ENCODE assay signal across 2 cellular contexts in the genomic region with DNA sequence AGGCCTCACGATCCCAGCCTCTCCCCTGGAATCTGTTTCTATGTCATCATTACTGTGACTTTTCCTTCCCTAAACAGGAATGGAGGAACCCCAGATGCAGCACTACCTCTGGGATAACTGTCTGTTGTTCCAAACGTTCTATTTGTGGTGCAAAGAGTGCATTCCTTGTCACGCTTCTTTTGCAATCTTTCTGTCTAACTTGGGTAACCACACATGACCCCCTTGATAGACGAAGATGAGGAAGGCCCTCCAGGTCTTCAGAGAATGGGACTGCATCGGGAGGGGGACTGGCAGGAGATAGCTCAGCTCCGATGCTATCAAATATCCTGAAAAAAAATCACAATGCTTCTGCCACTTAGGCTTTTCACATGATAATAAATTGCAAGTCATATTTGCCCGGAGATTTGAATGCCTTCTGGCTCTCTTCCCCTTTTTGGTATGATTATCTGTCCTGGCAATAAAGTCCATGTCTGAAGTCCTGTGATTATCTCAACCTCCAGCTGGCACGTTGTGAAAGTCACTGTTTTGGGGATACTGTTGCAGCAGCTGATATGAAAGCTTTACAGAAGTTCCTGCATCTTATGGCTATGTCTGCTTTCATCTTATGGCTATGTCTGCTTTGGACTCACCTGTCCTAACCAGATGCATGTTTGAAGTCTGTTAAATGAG.
A peak's percentile ranks its signal among the peaks of the same experiment; 100 is the strongest.
TF ChIP-seq lines count a peak whose summit lies in the region.

No MANE protein-coding gene starts in this region.

TF ChIP-seq in K562, 482 proteins besides CTCF, POLR2A, EP300 and RAD21 (continued from another document and continues in another):
- TF ChIP-seq, protein P1, sequence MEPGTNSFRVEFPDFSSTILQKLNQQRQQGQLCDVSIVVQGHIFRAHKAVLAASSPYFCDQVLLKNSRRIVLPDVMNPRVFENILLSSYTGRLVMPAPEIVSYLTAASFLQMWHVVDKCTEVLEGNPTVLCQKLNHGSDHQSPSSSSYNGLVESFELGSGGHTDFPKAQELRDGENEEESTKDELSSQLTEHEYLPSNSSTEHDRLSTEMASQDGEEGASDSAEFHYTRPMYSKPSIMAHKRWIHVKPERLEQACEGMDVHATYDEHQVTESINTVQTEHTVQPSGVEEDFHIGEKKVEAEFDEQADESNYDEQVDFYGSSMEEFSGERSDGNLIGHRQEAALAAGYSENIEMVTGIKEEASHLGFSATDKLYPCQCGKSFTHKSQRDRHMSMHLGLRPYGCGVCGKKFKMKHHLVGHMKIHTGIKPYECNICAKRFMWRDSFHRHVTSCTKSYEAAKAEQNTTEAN (CRISPR knock-in tag; IDR thresholded peaks at IDR 0.05): 0 out of 2 replicates have a peak, but pooled peaks have one; percentile 45
- TF ChIP-seq ZKSCAN8 (CRISPR knock-in tag; IDR thresholded peaks at IDR 0.05): peak; percentile 82; the same call in 1 of the 2 replicates
- peak; percentile 82 for TF ChIP-seq BCOR (IDR thresholded peaks at IDR 0.05)
- peak; percentile 40 for TF ChIP-seq TAF9B (IDR thresholded peaks at IDR 0.05; ENCODE audit: partially characterized antibody)
- TF ChIP-seq ATF7 (IDR thresholded peaks at IDR 0.05): peak; percentile 42
- TF ChIP-seq PHB2 (IDR thresholded peaks at IDR 0.05; ENCODE audit: low read depth): peak; percentile 79
- peak; percentile 93; the same call in 1 of the 2 replicates for TF ChIP-seq SMAD3 (CRISPR knock-in tag; conservative IDR thresholded peaks at IDR 0.05)
- TF ChIP-seq, protein P2, sequence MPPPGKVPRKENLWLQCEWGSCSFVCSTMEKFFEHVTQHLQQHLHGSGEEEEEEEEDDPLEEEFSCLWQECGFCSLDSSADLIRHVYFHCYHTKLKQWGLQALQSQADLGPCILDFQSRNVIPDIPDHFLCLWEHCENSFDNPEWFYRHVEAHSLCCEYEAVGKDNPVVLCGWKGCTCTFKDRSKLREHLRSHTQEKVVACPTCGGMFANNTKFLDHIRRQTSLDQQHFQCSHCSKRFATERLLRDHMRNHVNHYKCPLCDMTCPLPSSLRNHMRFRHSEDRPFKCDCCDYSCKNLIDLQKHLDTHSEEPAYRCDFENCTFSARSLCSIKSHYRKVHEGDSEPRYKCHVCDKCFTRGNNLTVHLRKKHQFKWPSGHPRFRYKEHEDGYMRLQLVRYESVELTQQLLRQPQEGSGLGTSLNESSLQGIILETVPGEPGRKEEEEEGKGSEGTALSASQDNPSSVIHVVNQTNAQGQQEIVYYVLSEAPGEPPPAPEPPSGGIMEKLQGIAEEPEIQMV (tag; conservative IDR thresholded peaks at IDR 0.05; ENCODE audit: low read depth): no peak
- TF ChIP-seq, protein P3, sequence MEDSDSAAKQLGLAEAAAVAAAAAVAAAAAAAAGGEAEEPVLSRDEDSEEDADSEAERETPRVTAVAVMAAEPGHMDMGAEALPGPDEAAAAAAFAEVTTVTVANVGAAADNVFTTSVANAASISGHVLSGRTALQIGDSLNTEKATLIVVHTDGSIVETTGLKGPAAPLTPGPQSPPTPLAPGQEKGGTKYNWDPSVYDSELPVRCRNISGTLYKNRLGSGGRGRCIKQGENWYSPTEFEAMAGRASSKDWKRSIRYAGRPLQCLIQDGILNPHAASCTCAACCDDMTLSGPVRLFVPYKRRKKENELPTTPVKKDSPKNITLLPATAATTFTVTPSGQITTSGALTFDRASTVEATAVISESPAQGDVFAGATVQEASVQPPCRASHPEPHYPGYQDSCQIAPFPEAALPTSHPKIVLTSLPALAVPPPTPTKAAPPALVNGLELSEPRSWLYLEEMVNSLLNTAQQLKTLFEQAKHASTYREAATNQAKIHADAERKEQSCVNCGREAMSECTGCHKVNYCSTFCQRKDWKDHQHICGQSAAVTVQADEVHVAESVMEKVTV (CRISPR knock-in tag; IDR thresholded peaks at IDR 0.05): peak; percentile 27; the same call in 1 of the 2 replicates
- no peak for TF ChIP-seq RBM22 (IDR thresholded peaks at IDR 0.05; ENCODE audit: low read depth, low read length, poor library complexity, severe bottlenecking)
- peak in 1 of 2 experiments; percentile 33; a peak in 1 of 4 replicates for TF ChIP-seq MAZ (CRISPR knock-in tag; conservative IDR thresholded peaks at IDR 0.05 in 1 of 2, IDR thresholded peaks at IDR 0.05 in 1 of 2)
- TF ChIP-seq CXXC5 (CRISPR knock-in tag; IDR thresholded peaks at IDR 0.05): peak; percentile 66
- TF ChIP-seq DACH1 (IDR thresholded peaks at IDR 0.05; ENCODE audit: partially characterized antibody): peak; percentile 33
- TF ChIP-seq HMG20A (CRISPR knock-in tag; conservative IDR thresholded peaks at IDR 0.05): peak; percentile 86
- TF ChIP-seq, protein P4, sequence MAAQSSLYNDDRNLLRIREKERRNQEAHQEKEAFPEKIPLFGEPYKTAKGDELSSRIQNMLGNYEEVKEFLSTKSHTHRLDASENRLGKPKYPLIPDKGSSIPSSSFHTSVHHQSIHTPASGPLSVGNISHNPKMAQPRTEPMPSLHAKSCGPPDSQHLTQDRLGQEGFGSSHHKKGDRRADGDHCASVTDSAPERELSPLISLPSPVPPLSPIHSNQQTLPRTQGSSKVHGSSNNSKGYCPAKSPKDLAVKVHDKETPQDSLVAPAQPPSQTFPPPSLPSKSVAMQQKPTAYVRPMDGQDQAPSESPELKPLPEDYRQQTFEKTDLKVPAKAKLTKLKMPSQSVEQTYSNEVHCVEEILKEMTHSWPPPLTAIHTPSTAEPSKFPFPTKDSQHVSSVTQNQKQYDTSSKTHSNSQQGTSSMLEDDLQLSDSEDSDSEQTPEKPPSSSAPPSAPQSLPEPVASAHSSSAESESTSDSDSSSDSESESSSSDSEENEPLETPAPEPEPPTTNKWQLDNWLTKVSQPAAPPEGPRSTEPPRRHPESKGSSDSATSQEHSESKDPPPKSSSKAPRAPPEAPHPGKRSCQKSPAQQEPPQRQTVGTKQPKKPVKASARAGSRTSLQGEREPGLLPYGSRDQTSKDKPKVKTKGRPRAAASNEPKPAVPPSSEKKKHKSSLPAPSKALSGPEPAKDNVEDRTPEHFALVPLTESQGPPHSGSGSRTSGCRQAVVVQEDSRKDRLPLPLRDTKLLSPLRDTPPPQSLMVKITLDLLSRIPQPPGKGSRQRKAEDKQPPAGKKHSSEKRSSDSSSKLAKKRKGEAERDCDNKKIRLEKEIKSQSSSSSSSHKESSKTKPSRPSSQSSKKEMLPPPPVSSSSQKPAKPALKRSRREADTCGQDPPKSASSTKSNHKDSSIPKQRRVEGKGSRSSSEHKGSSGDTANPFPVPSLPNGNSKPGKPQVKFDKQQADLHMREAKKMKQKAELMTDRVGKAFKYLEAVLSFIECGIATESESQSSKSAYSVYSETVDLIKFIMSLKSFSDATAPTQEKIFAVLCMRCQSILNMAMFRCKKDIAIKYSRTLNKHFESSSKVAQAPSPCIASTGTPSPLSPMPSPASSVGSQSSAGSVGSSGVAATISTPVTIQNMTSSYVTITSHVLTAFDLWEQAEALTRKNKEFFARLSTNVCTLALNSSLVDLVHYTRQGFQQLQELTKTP (IDR thresholded peaks at IDR 0.05; ENCODE audit: low read depth in 1 of 2, partially characterized antibody in 2 of 2): peak in 1 of 2 experiments; percentile 57
- TF ChIP-seq SRF (CRISPR knock-in tag; IDR thresholded peaks at IDR 0.05): peak in 1 of 2 experiments; percentile 35; a peak in 1 of 4 replicates
- TF ChIP-seq NFE2L1 (tag; IDR thresholded peaks at IDR 0.05; ENCODE audit: borderline replicate concordance, low read depth): peak; percentile 31; the same call in 1 of the 2 replicates
- TF ChIP-seq SP1 (CRISPR knock-in tag; IDR thresholded peaks at IDR 0.05): peak; percentile 45; the same call in 1 of the 2 replicates

TF ChIP-seq in HepG2, 621 proteins besides CTCF, POLR2A, EP300 and RAD21:
- TF ChIP-seq, protein P5, sequence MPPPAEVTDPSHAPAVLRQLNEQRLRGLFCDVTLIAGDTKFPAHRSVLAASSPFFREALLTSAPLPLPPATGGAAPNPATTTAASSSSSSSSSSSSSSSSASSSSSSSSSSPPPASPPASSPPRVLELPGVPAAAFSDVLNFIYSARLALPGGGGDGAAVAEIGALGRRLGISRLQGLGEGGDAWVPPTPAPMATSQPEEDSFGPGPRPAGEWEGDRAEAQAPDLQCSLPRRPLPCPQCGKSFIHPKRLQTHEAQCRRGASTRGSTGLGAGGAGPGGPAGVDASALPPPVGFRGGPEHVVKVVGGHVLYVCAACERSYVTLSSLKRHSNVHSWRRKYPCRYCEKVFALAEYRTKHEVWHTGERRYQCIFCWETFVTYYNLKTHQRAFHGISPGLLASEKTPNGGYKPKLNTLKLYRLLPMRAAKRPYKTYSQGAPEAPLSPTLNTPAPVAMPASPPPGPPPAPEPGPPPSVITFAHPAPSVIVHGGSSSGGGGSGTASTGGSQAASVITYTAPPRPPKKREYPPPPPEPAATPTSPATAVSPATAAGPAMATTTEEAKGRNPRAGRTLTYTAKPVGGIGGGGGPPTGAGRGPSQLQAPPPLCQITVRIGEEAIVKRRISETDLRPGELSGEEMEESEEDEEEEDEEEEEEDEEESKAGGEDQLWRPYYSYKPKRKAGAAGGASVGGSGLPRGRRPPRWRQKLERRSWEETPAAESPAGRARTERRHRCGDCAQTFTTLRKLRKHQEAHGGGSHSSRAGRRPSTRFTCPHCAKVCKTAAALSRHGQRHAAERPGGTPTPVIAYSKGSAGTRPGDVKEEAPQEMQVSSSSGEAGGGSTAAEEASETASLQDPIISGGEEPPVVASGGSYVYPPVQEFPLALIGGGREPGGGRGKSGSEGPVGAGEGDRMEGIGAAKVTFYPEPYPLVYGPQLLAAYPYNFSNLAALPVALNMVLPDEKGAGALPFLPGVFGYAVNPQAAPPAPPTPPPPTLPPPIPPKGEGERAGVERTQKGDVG (CRISPR knock-in tag; IDR thresholded peaks at IDR 0.05; ENCODE audit: borderline replicate concordance): no peak
- TF ChIP-seq KLF9 (CRISPR knock-in tag; IDR thresholded peaks at IDR 0.05; ENCODE audit: low read depth) (no peak), ZNF292 (CRISPR knock-in tag; IDR thresholded peaks at IDR 0.05; ENCODE audit: borderline replicate concordance, low read depth) (no peak), HMGA1 (CRISPR knock-in tag; conservative IDR thresholded peaks at IDR 0.05) (no peak), MZF1 (CRISPR knock-in tag; IDR thresholded peaks at IDR 0.05; ENCODE audit: borderline replicate concordance) (no peak), SRSF9 (IDR thresholded peaks at IDR 0.05; ENCODE audit: borderline replicate concordance, insufficient read depth, low read depth, low read length, poor library complexity, severe bottlenecking) (no peak), YEATS4 (CRISPR knock-in tag; IDR thresholded peaks at IDR 0.05; ENCODE audit: borderline replicate concordance) (no peak), ZNF550 (CRISPR knock-in tag; IDR thresholded peaks at IDR 0.05; ENCODE audit: borderline replicate concordance) (no peak), SIN3B (IDR thresholded peaks at IDR 0.05; ENCODE audit: low read length) (no peak), ELF3 (CRISPR knock-in tag; IDR thresholded peaks at IDR 0.05) (no peak), ZFP36L1 (CRISPR knock-in tag; IDR thresholded peaks at IDR 0.05) (no peak)
